Comparison of ENCODE assay signal across 35 cellular contexts in the genomic region with DNA sequence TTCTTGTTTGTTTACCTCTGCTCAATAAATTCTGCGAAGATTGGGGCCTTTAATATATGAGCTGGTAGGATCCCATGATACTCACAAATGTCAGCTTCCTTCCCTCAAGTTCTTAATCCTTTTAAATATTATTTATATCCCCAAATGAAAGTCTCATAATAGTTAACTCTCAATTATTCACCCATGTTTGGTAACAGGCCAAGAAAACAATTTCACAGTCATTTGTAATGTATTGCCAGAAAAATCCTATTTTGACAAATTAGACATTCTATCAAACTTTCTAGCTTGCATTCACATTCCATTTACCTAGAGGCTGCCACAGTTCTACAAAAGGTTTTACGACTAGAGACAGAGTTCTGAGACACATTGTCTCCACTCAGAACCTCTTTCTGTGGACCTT.
"Had no signal": no experiment of that assay in that cellular context is flagged by ENCODE, and none has a peak within 500 bp of the region (broad histone marks: within the 10 kb centered on the region; RNA-seq: fewer than 3 reads in every experiment).

No MANE protein-coding gene starts in this region.

- H3K36me3 ChIP-seq: MG63 had no signal

- H3K9ac ChIP-seq: KMS-11 had no signal

- H3K27ac ChIP-seq: KMS-11 had no signal

- DNase-seq: Karpas-422, Kasumi-1, KG1, MM.1S, MV-4-11, NCI-H1048, NCI-H1092, NCI-H1092 treated with DMSO at 0.1 percent for 48 hours, NCI-H1105, NCI-H1105 treated with DMSO at 0.1 percent for 48 hours, NCI-H1417, NCI-H1417 treated with DMSO at 0.1 percent for 48 hours, NCI-H1436, NCI-H1436 treated with DMSO at 0.1 percent for 48 hours, NCI-H146, NCI-H1694, NCI-H1694 treated with DMSO at 0.1 percent for 48 hours, NCI-H187, NCI-H187 treated with DMSO at 0.1 percent for 48 hours, NCI-H1930, NCI-H2029, NCI-H2029 treated with DMSO at 0.1 percent for 48 hours, NCI-H2081, NCI-H2081 treated with DMSO at 0.1 percent for 48 hours, NCI-H2107, NCI-H2171, NCI-H2171 treated with DMSO at 0.1 percent for 48 hours, NCI-H2227 treated with DMSO at 0.1 percent for 48 hours, NCI-H226, NCI-H345, NCI-H446, NCI-H446 treated with DMSO at 0.1 percent for 48 hours, NCI-H510A had no signal

- H3K4me2 ChIP-seq: KMS-11 had no signal

- H3K4me3 ChIP-seq: MG63 had no signal

- H3K9me3 ChIP-seq: MG63 had no signal

- H3K27me3 ChIP-seq: MG63 had no signal
